14 cellular contexts compared by ENCODE assay signal in the genomic region with DNA sequence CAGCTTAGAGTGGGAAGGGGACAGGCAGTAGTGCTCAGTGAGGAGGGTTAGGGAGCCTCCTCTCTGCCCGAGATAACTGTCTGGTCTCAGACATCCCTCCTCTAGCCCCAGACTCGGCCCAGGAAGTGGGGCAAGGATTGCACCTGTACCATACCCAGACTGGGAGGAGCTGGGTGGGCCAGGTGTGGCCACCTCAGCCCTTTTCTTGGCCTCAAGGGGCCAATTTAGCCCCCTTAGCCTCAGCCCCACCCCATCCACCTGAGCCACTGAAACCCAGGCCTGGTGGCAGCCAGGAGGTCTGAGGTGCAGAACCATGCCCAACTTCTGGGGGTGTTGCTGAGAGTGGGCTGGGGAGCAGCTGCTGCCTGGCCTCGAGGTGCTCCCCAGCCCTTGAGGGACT. TPM values are rescaled to one million over a fixed set of nuclear protein-coding genes. Genes with fewer than 3 reads are reported as not detected.
DNase-seq lines count a peak whose midpoint lies in the region; ATAC-seq and TF ChIP-seq lines count a peak whose summit lies in the region.
"Had no signal": no experiment of that assay in that cellular context is flagged by ENCODE, and none has a peak within 500 bp of the region (broad histone marks: within the 10 kb centered on the region; RNA-seq: fewer than 3 reads in every experiment).

No MANE protein-coding gene starts in this region.

- TF ChIP-seq EP300 in transverse colon (IDR thresholded peaks at IDR 0.05; ENCODE audit: low read depth), result no peak

- H3K4me1 Mint-ChIP-seq in activated CD8-positive, alpha-beta memory T cell treated with anti-CD3 and anti-CD28 coated beads, Interleukin-2, amount 10 ng/mL, durations not matched to agents 7 days and 5 days, result peaks cover 86% of the 10 kb centered on the region
- peaks cover 57% of the 10 kb centered on the region for H3K4me1 Mint-ChIP-seq in T-helper 17 cell

- no peak overlapping the region for H3K4me2 ChIP-seq in mesenchymal stem cell (ENCODE audit: low read length, poor library complexity, severe bottlenecking)

- H3K27me3 ChIP-seq in mesenchymal stem cell (ENCODE audit: control insufficient read depth in 1 of 2, insufficient read depth in 1 of 2, low read length in 2 of 2), result no peaks in the 10 kb centered on the region
- no peaks in the 10 kb centered on the region for H3K27me3 ChIP-seq in transverse colon
- H3K27me3 ChIP-seq in thyroid gland, result no peaks in the 10 kb centered on the region

- 96% methylated on average over 3 of the region's 3 CpGs for WGBS in mesenchymal stem cell
- WGBS in transverse colon (ENCODE audit: low coverage in 1 of 2), 2 donors, result 37% methylated on average over 2 of the region's 3 CpGs; no CpG with 5 or more reads in 1 of the 2 donors
- WGBS in thyroid gland, 2 donors, result 80 to 92% methylated on average over 2 to 3 of the region's 3 CpGs

- H3K9me3 ChIP-seq in T-helper 17 cell (ENCODE audit: control insufficient read depth, low read length, poor library complexity, severe bottlenecking) (no peaks in the 10 kb centered on the region), mesenchymal stem cell (ENCODE audit: control insufficient read depth, low read length) (no peaks in the 10 kb centered on the region), transverse colon (no peaks in the 10 kb centered on the region), thyroid gland (no peaks in the 10 kb centered on the region)

- H2BK5ac ChIP-seq in mesenchymal stem cell (ENCODE audit: low read depth, low read length, poor library complexity, severe bottlenecking), result no peak overlapping the region

- no peak overlapping the region for H2BK120ac ChIP-seq in mesenchymal stem cell (ENCODE audit: low read depth, low read length)

- intact Hi-C loops in transverse colon (cut with DNase I; ENCODE audit: low total_unique reads), result no loop called here
- intact Hi-C loops in thyroid gland (cut with DNase I), result no loop called here

- peaks cover 57% of the 10 kb centered on the region for H3K79me1 ChIP-seq in mesenchymal stem cell (replicated peaks; ENCODE audit: low read length, poor library complexity, severe bottlenecking)

- TF ChIP-seq CTCF in transverse colon (IDR thresholded peaks at IDR 0.05) (no peak), thyroid gland (IDR thresholded peaks at IDR 0.05) (no peak)

- H3K36me3 ChIP-seq in mesenchymal stem cell (ENCODE audit: control insufficient read depth in 1 of 2, insufficient read depth in 2 of 2, low read depth in 1 of 2, low read length in 2 of 2) (peaks cover 0 to 8% of the 10 kb centered on the region in 2 experiments), transverse colon (no peaks in the 10 kb centered on the region), thyroid gland (no peaks in the 10 kb centered on the region)

- H3K4me3 ChIP-seq in mesenchymal stem cell (ENCODE audit: insufficient read depth in 1 of 2, low read depth in 1 of 2, low read length in 2 of 2) (no peak overlapping the region), transverse colon (no peak overlapping the region), thyroid gland (replicated peaks in 1 of 3) (no peak overlapping the region)

- CTCF ChIA-PET in activated CD8-positive, alpha-beta memory T cell treated with anti-CD3 and anti-CD28 coated beads, Interleukin-2, amount 10 ng/mL, durations not matched to agents 7 days and 5 days (lab: Charles Lee), result interaction anchor here (1.0 to 5.0 kb wide), 7 partner anchors 10 to 277 kb away, joined by 3 to 43 read pairs (median 5); no protein-coding TSS in a partner anchor

- DNase-seq in activated CD8-positive, alpha-beta memory T cell treated with anti-CD3 and anti-CD28 coated beads, Interleukin-2, amount 10 ng/mL, durations not matched to agents 7 days and 5 days, result no peak
- DNase-seq in activated CD8-positive, alpha-beta memory T cell treated with anti-CD3 and anti-CD28 coated beads, Interleukin-2, amount 50 U/mL, for 48 hours, result no peak
- DNase-seq in T-helper 17 cell (no peak), mesenchymal stem cell (no peak), transverse colon (no peak), thyroid gland (no peak)
- DNase-seq in stimulated activated CD4-positive, alpha-beta T cell treated with anti-CD3 and anti-CD28 coated beads, Interleukin-12 subunit alpha, Interleukin-12 subunit beta, amount 100 ng/mL, for 4 hours, result no peak
- DNase-seq: activated naive CD4-positive, alpha-beta T cell treated with anti-CD3 and anti-CD28 coated beads, Interleukin-2, amount 50 U/mL, for 16 hours; central memory CD4-positive, alpha-beta T cell; KBM-7; NCI-H1694; PC-3 had no signal

- H3K9me3 Mint-ChIP-seq in activated CD8-positive, alpha-beta memory T cell treated with anti-CD3 and anti-CD28 coated beads, Interleukin-2, amount 10 ng/mL, durations not matched to agents 7 days and 5 days (ENCODE audit: low read depth), result no peaks in the 10 kb centered on the region
- H3K9me3 Mint-ChIP-seq: stimulated activated naive CD8-positive, alpha-beta T cell treated with anti-CD3 and anti-CD28 coated beads, Interleukin-15, Interleukin-2, amounts not matched to agents 100 ng/mL and 50 ng/mL, for 24 hours had no signal

- peak overlapping the region; percentile 51 for H2AK5ac ChIP-seq in mesenchymal stem cell (ENCODE audit: low read length, severe bottlenecking)

- no peak overlapping the region for H3K9ac ChIP-seq in mesenchymal stem cell (ENCODE audit: low read length)

- H3K27me3 Mint-ChIP-seq in activated CD8-positive, alpha-beta memory T cell treated with anti-CD3 and anti-CD28 coated beads, Interleukin-2, amount 10 ng/mL, durations not matched to agents 7 days and 5 days, result no peaks in the 10 kb centered on the region
- no peaks in the 10 kb centered on the region for H3K27me3 Mint-ChIP-seq in T-helper 17 cell
- H3K27me3 Mint-ChIP-seq: stimulated activated naive CD8-positive, alpha-beta T cell treated with anti-CD3 and anti-CD28 coated beads, Interleukin-15, Interleukin-2, amounts not matched to agents 100 ng/mL and 50 ng/mL, for 24 hours had no signal

- no peak overlapping the region for H4K8ac ChIP-seq in mesenchymal stem cell (ENCODE audit: low read length)

- no peak overlapping the region for H3K23ac ChIP-seq in mesenchymal stem cell (ENCODE audit: low read length in 2 of 2)

- H3K4me3 Mint-ChIP-seq in activated CD8-positive, alpha-beta memory T cell treated with anti-CD3 and anti-CD28 coated beads, Interleukin-2, amount 10 ng/mL, durations not matched to agents 7 days and 5 days, result no peak overlapping the region
- no peak overlapping the region for H3K4me3 Mint-ChIP-seq in T-helper 17 cell

- ATAC-seq in activated CD8-positive, alpha-beta memory T cell treated with anti-CD3 and anti-CD28 coated beads, Interleukin-2, amount 10 ng/mL, durations not matched to agents 7 days and 5 days, result no peak
- no peak for ATAC-seq in T-helper 17 cell
- ATAC-seq in HG03571 (IDR thresholded peaks at IDR 0.05; ENCODE audit: unreplicated experiment), result no peak
- ATAC-seq: PC-3 had no signal

- no peak overlapping the region for H2AFZ ChIP-seq in mesenchymal stem cell (ENCODE audit: low read depth, low read length)

- peak overlapping the region; percentile 43 for H4K91ac ChIP-seq in mesenchymal stem cell (ENCODE audit: low read length)

- H3K27ac ChIP-seq in mesenchymal stem cell (ENCODE audit: low read length, poor library complexity, severe bottlenecking), result no peak overlapping the region
- H3K27ac ChIP-seq in transverse colon, result peak overlapping the region in 3 of 4 donors; percentile 23 to 58 (median 47)
- H3K27ac ChIP-seq in thyroid gland, result no peak overlapping the region

- H3K36me3 Mint-ChIP-seq in activated CD8-positive, alpha-beta memory T cell treated with anti-CD3 and anti-CD28 coated beads, Interleukin-2, amount 10 ng/mL, durations not matched to agents 7 days and 5 days, result peaks cover 3% of the 10 kb centered on the region
- no peaks in the 10 kb centered on the region for H3K36me3 Mint-ChIP-seq in T-helper 17 cell (ENCODE audit: low read depth)

- no peak overlapping the region for H2BK15ac ChIP-seq in mesenchymal stem cell (ENCODE audit: low read depth, poor library complexity, severe bottlenecking)

- no peak overlapping the region for H3K18ac ChIP-seq in mesenchymal stem cell (ENCODE audit: low read depth in 1 of 2, low read length in 2 of 2)

- TF ChIP-seq POLR2A in transverse colon (IDR thresholded peaks at IDR 0.05) (no peak), thyroid gland (IDR thresholded peaks at IDR 0.05) (no peak)

- H3K4me1 ChIP-seq in mesenchymal stem cell (ENCODE audit: control insufficient read depth, insufficient read depth, low read depth, low read length), result peaks cover 43% of the 10 kb centered on the region
- H3K4me1 ChIP-seq in transverse colon, result peaks cover 7 to 47% (median 17%) of the 10 kb centered on the region in 4 donors
- H3K4me1 ChIP-seq in thyroid gland, result peaks cover 13 to 30% of the 10 kb centered on the region in 2 donors

- in situ Hi-C loops in transverse colon (cut with MboI; ENCODE audit: low pct_ligation_motif_present in 1 of 4, low pct_unique_long_range_greater_than_20kb in 1 of 4, low sequenced_read_pairs in 3 of 4), result no loop called here

- H3K14ac ChIP-seq in mesenchymal stem cell (ENCODE audit: low read length in 2 of 2), result no peak overlapping the region

- no peak overlapping the region for H2BK12ac ChIP-seq in mesenchymal stem cell (ENCODE audit: low read length in 2 of 2)

- H3K27ac Mint-ChIP-seq in activated CD8-positive, alpha-beta memory T cell treated with anti-CD3 and anti-CD28 coated beads, Interleukin-2, amount 10 ng/mL, durations not matched to agents 7 days and 5 days, result peak overlapping the region; percentile 65
- peak overlapping the region; percentile 87 for H3K27ac Mint-ChIP-seq in T-helper 17 cell

- peak overlapping the region in 1 of 2 experiments; percentile 5 for H3K4ac ChIP-seq in mesenchymal stem cell (ENCODE audit: low read depth in 1 of 2, low read length in 2 of 2)

RNA-seq across cellular contexts. Expression of gene RELT, which starts 6.5 kb away (rescaled TPM):
- total RNA-seq in activated CD8-positive, alpha-beta memory T cell treated with anti-CD3 and anti-CD28 coated beads, Interleukin-2, amount 10 ng/mL, durations not matched to agents 7 days and 5 days, result 10 to 100 TPM; 31.2 to 39.6 TPM
- total RNA-seq in T-helper 17 cell, result 100 to 1,000 TPM; 139 to 169 TPM
- polyA plus RNA-seq in mesenchymal stem cell (2013, experiment 1 of 2), result 2.6 TPM
- polyA plus RNA-seq in mesenchymal stem cell (2013, experiment 2 of 2), result 3.0 TPM
- total RNA-seq in transverse colon, result 10 to 100 TPM in 1 of 4 donors, 1 to 10 TPM in 3; 2.0 to 10.1 (median 6.1) TPM
- total RNA-seq in thyroid gland, result 1 to 10 TPM; 1.6 to 3.5 (median 1.9) TPM

Comparison
In these comparisons a context has a peak if more than half of its experiments do, and no peak if none do; other contexts are left out.
1. H3K27ac ChIP-seq: peak in transverse colon (3 of 4); none in mesenchymal stem cell (single experiment) and thyroid gland (0 of 3).